19 cellular contexts compared by ENCODE assay signal in genomic region chr5:128053291-128053954, GRCh38. TPM values are rescaled to one million over a fixed set of nuclear protein-coding genes. Genes with fewer than 3 reads are reported as not detected.
DNase-seq lines count a peak whose midpoint lies in the region; ATAC-seq and TF ChIP-seq lines count a peak whose summit lies in the region.
"Had no signal": no experiment of that assay in that cellular context is flagged by ENCODE, and none has a peak within 500 bp of the region (broad histone marks: within the 10 kb centered on the region; RNA-seq: fewer than 3 reads in every experiment).

No MANE protein-coding gene starts in this region.

- H3K36me3 Mint-ChIP-seq in Caco-2 (ENCODE audit: insufficient read depth, unreplicated experiment), result no peaks in the 10 kb centered on the region

- 0 out of 2 replicates have a peak, but pooled peaks cover 4% of the 10 kb centered on the region for H3K4me1 ChIP-seq in HEK293 (ENCODE audit: control insufficient read depth, insufficient read depth, low read length)
- H3K4me1 ChIP-seq in thyroid gland, result peaks cover 9 to 14% of the 10 kb centered on the region in 2 donors
- 0 out of 2 replicates have a peak, but pooled peaks cover 7% of the 10 kb centered on the region for H3K4me1 ChIP-seq in Caco-2
- H3K4me1 ChIP-seq: Peyer's patch, prostate gland had no signal

- DNase-seq in astrocyte of the cerebellum (ENCODE audit: low read depth) (peak; percentile 4), left lobe of liver (ENCODE audit: low spot score) (peak; percentile 49), thyroid gland (peak in 1 of 2 donors; percentile 12), AG08395 (ENCODE audit: low spot score) (no peak), Caco-2 (no peak)
- DNase-seq: activated CD8-positive, alpha-beta memory T cell treated with anti-CD3 and anti-CD28 coated beads for 24 hours; amygdala; CD4-positive, CD25-positive, alpha-beta regulatory T cell; erythroblast; H9; hypothalamus; left colon; naive B cell; Peyer's patch had no signal

- no peak overlapping the region for H3K27ac Mint-ChIP-seq in Caco-2 (ENCODE audit: unreplicated experiment)
- H3K27ac Mint-ChIP-seq: activated T-helper 2 cell treated with anti-CD3 and anti-CD28 coated beads, Interferon-gamma antibody, Interleukin-2, Interleukin-4, amounts not matched to agents 10 μg/mL and 5 μg/mL and 100 μg/mL, durations not matched to agents 14 hours and 24 hours and 36 hours; CD4-positive, CD25-positive, alpha-beta regulatory T cell; H9; naive B cell; WTC11 had no signal

- ATAC-seq in left lobe of liver, result peak; percentile 83
- ATAC-seq in HG03095 (IDR thresholded peaks at IDR 0.05; ENCODE audit: unreplicated experiment), result no peak
- ATAC-seq: WTC11 had no signal

- H3K9me3 Mint-ChIP-seq in Caco-2 (ENCODE audit: unreplicated experiment), result peaks cover 11% of the 10 kb centered on the region

- CTCF ChIA-PET in HEK293 (lab: Yijun Ruan, JAX) (interaction anchor here (0.6 kb wide), 1 partner anchor 29 kb away, joined by 3 read pairs; no protein-coding TSS in a partner anchor), Caco-2 (lab: Charles Lee) (no interaction called here)

- intact Hi-C loops in thyroid gland (cut with DNase I), result no loop called here
- intact Hi-C loops in Caco-2 (cut with micrococcal nuclease; ENCODE audit: unreplicated experiment), result no loop called here

- H3K9me3 ChIP-seq in HEK293 (ENCODE audit: control insufficient read depth, insufficient read depth, low read depth, low read length) (no peaks in the 10 kb centered on the region), thyroid gland (no peaks in the 10 kb centered on the region), Caco-2 (peaks cover 9% of the 10 kb centered on the region; the same call in 1 of the 2 replicates)
- H3K9me3 ChIP-seq: Peyer's patch, prostate gland had no signal

- H3K27me3 Mint-ChIP-seq in Caco-2 (ENCODE audit: insufficient read depth, unreplicated experiment), result no peaks in the 10 kb centered on the region
- H3K27me3 Mint-ChIP-seq: CD4-positive, CD25-positive, alpha-beta regulatory T cell; naive B cell had no signal

- in situ Hi-C loops in astrocyte of the cerebellum (cut with HindIII; ENCODE audit: low sequenced_read_pairs), result no loop called here

- H3K27me3 ChIP-seq in thyroid gland, result no peaks in the 10 kb centered on the region
- no peaks in the 10 kb centered on the region for H3K27me3 ChIP-seq in Caco-2 (replicated peaks; ENCODE audit: control insufficient read depth, insufficient read depth, low read length)
- H3K27me3 ChIP-seq: Peyer's patch had no signal

- TF ChIP-seq CTCF in HEK293 (tag by site-specific recombination; IDR thresholded peaks at IDR 0.05) (no peak), astrocyte of the cerebellum (IDR thresholded peaks at IDR 0.05; ENCODE audit: low read depth, low read length, missing control alignments) (no peak), thyroid gland (IDR thresholded peaks at IDR 0.05) (no peak), Caco-2 (IDR thresholded peaks at IDR 0.05; ENCODE audit: insufficient read depth in 1 of 2, low read depth in 1 of 2, low read length in 1 of 2, severe bottlenecking in 1 of 2, unreplicated experiment in 1 of 2) (no peak)

- H3K4me3 ChIP-seq in HEK293 (ENCODE audit: low read depth, low read length) (no peak overlapping the region), astrocyte of the cerebellum (ENCODE audit: low read depth, low read length) (no peak overlapping the region), thyroid gland (replicated peaks in 1 of 3) (no peak overlapping the region), Caco-2 (ENCODE audit: low read depth, low read length) (no peak overlapping the region)
- H3K4me3 ChIP-seq: Peyer's patch, prostate gland had no signal

- no peak overlapping the region for H3K4me3 Mint-ChIP-seq in Caco-2 (ENCODE audit: unreplicated experiment)
- H3K4me3 Mint-ChIP-seq: CD4-positive, CD25-positive, alpha-beta regulatory T cell; H9; naive B cell; WTC11 had no signal

- no peak for TF ChIP-seq POLR2A in thyroid gland (IDR thresholded peaks at IDR 0.05)

- no TSS peak for BruUV-seq in Caco-2 (replicated peaks; lab: Mats Ljungman, UMichigan)

- H3K4me1 Mint-ChIP-seq in Caco-2 (ENCODE audit: low read depth, unreplicated experiment), result peaks cover 6% of the 10 kb centered on the region
- H3K4me1 Mint-ChIP-seq: H9, WTC11 had no signal

- POLR2A ChIA-PET in HEK293 (lab: Yijun Ruan, JAX), result no interaction called here
- POLR2A ChIA-PET in Caco-2 (lab: Charles Lee), result no interaction called here

- H3K27ac ChIP-seq in HEK293 (ENCODE audit: extremely low read depth, low read depth, low read length) (no peak overlapping the region), thyroid gland (peak overlapping the region; percentile 48 to 71 (median 50))
- H3K27ac ChIP-seq: prostate gland had no signal

- H3K36me3 ChIP-seq in HEK293 (ENCODE audit: control insufficient read depth in 2 of 2, insufficient read depth in 1 of 2, low read length in 2 of 2), result peaks cover 0 to 6% of the 10 kb centered on the region in 2 experiments; a peak in 1 of 3 replicates
- no peaks in the 10 kb centered on the region for H3K36me3 ChIP-seq in thyroid gland
- H3K36me3 ChIP-seq in Caco-2 (ENCODE audit: control insufficient read depth, insufficient read depth, low read length), result no peaks in the 10 kb centered on the region; the same call in 1 of the 2 replicates
- H3K36me3 ChIP-seq: Peyer's patch, prostate gland had no signal

- 91 to 96% methylated on average over 3 of the region's 3 CpGs for WGBS in thyroid gland, 2 donors

TF ChIP-seq in HEK293, 187 proteins besides CTCF, POLR2A, EP300 and RAD21:
- no peak for TF ChIP-seq ZNF76 (tag by site-specific recombination; IDR thresholded peaks at IDR 0.05; ENCODE audit: borderline replicate concordance, low read depth)
- TF ChIP-seq MZF1 (tag by site-specific recombination; IDR thresholded peaks at IDR 0.05; ENCODE audit: borderline replicate concordance), result 0 out of 2 replicates have a peak, but pooled peaks have one; percentile 38
- peak; percentile 67; the same call in 1 of the 2 replicates for TF ChIP-seq ZNF610 (tag by site-specific recombination; IDR thresholded peaks at IDR 0.05; ENCODE audit: borderline replicate concordance)
- no peak for TF ChIP-seq ZNF121 (tag by site-specific recombination; IDR thresholded peaks at IDR 0.05)

RNA-seq across cellular contexts. Expression of gene SLC12A2, which starts 30.1 kb away (rescaled TPM):
- total RNA-seq in left lobe of liver (3.8 TPM), thyroid gland (10 to 100 TPM; 27.2 to 53.3 (median 29.4) TPM), Caco-2 (2022) (85.2 and 87.8 TPM in 2 replicates)

Comparison
In these comparisons a context has a peak if more than half of its experiments do, and no peak if none do; other contexts are left out.
1. DNase-seq: peak in astrocyte of the cerebellum (single experiment) and left lobe of liver (single experiment); none in AG08395 (single experiment) and Caco-2 (0 of 2).